ENCODE assay signal across 12 cellular contexts in genomic region chr11:46106530-46107407, GRCh38. TPM values are rescaled to one million over a fixed set of nuclear protein-coding genes. Genes with fewer than 3 reads are reported as not detected.
DNase-seq lines count a peak whose midpoint lies in the region; ATAC-seq and TF ChIP-seq lines count a peak whose summit lies in the region.
"Had no signal": no experiment of that assay in that cellular context is flagged by ENCODE, and none has a peak within 500 bp of the region (broad histone marks: within the 10 kb centered on the region; RNA-seq: fewer than 3 reads in every experiment).

No MANE protein-coding gene starts in this region.

- H3K4me1 ChIP-seq in Karpas-422 (ENCODE audit: low read length) (peaks cover 64% of the 10 kb centered on the region), left lung (peaks cover 8 to 36% of the 10 kb centered on the region in 2 donors)

- peak overlapping the region; percentile 50 for H3K4me2 ChIP-seq in Karpas-422 (ENCODE audit: low read depth, low read length, poor library complexity, severe bottlenecking)

- H3K4me3 ChIP-seq in Karpas-422 (ENCODE audit: low read length), result no peak overlapping the region
- H3K4me3 ChIP-seq in left lung, result no peak overlapping the region
- H3K4me3 ChIP-seq: tibial nerve had no signal

- H3K27me3 ChIP-seq in Karpas-422 (ENCODE audit: low read length) (no peaks in the 10 kb centered on the region), left lung (no peaks in the 10 kb centered on the region)
- H3K27me3 ChIP-seq: tibial nerve had no signal

- no peaks in the 10 kb centered on the region for H3K36me3 ChIP-seq in Karpas-422 (ENCODE audit: insufficient read depth, low read length)
- H3K36me3 ChIP-seq in left lung, result no peaks in the 10 kb centered on the region
- H3K36me3 ChIP-seq: tibial nerve had no signal

- peaks cover 97% of the 10 kb centered on the region for H3K79me2 ChIP-seq in Karpas-422 (ENCODE audit: low read length)

- no peak for TF ChIP-seq CTCF in left lung (IDR thresholded peaks at IDR 0.05)

- H4K20me1 ChIP-seq in Karpas-422 (ENCODE audit: insufficient read depth, low read depth, low read length), result no peaks in the 10 kb centered on the region

- ATAC-seq in left lung (peak; percentile 85), HG03439 (IDR thresholded peaks at IDR 0.05; ENCODE audit: unreplicated experiment) (no peak), HG03025 (IDR thresholded peaks at IDR 0.05; ENCODE audit: low FRiP score, unreplicated experiment) (no peak)

- no peaks in the 10 kb centered on the region for H3K9me3 ChIP-seq in Karpas-422 (ENCODE audit: low read length)
- H3K9me3 ChIP-seq in left lung, result no peaks in the 10 kb centered on the region
- H3K9me3 ChIP-seq: tibial nerve had no signal

- peak; percentile 19 for DNase-seq in AG20443 (ENCODE audit: low spot score)
- DNase-seq in Karpas-422, result no peak
- peak; percentile 49 for DNase-seq in cerebellar cortex (ENCODE audit: low spot score)
- no peak for DNase-seq in left lung
- no peak for DNase-seq in NCI-H187 treated with DMSO at 0.1 percent for 48 hours (lab: John Stamatoyannopoulos, UW)
- DNase-seq in activated effector memory CD4-positive, alpha-beta T cell treated with anti-CD3 and anti-CD28 coated beads, Interleukin-2, amount 50 U/mL, for 16 hours, result no peak
- DNase-seq: effector memory CD4-positive, alpha-beta T cell; NCI-H2171 treated with DMSO at 0.1 percent for 48 hours; occipital lobe had no signal

- no peaks in the 10 kb centered on the region for H3K9me2 ChIP-seq in Karpas-422 (replicated peaks; ENCODE audit: insufficient read depth, low read length)

- H3K27ac ChIP-seq in Karpas-422 (ENCODE audit: low read length) (peak overlapping the region; percentile 36), left lung (no peak overlapping the region)
- H3K27ac ChIP-seq: tibial nerve had no signal

- H3K9ac ChIP-seq in Karpas-422 (ENCODE audit: low read length), result 0 out of 2 replicates have a peak overlapping the region, but pooled peaks have one; percentile 3

- no peak overlapping the region for H2AFZ ChIP-seq in Karpas-422 (ENCODE audit: low read length)

- intact Hi-C loops in left lung (cut with DNase I), result no loop called here

RNA-seq across cellular contexts. Expression of gene PHF21A, which starts 14.5 kb away (rescaled TPM):
- total RNA-seq in Karpas-422 (2014; rRNA removed; shearing (Covaris generic); ENCODE audit: low replicate concordance), result 33.0 and 51.7 TPM in 2 replicates
- 10 to 100 TPM; 36.2 to 51.4 TPM for total RNA-seq in left lung

Comparison
In these comparisons a context has a peak if more than half of its experiments do, and no peak if none do; other contexts are left out.
1. DNase-seq: peak in AG20443 (single experiment) and cerebellar cortex (single experiment); none in Karpas-422 (single experiment), left lung (0 of 2), NCI-H187 treated with DMSO at 0.1 percent for 48 hours (single experiment) and activated effector memory CD4-positive, alpha-beta T cell treated with anti-CD3 and anti-CD28 coated beads, Interleukin-2, amount 50 U/mL, for 16 hours (single experiment).